ENCODE assay signal across 8 cellular contexts in genomic region chr7:155205368-155206285, GRCh38.
A peak's percentile ranks its signal among the peaks of the same experiment; 100 is the strongest.
DNase-seq lines count a peak whose midpoint lies in the region; ATAC-seq and TF ChIP-seq lines count a peak whose summit lies in the region.

No MANE protein-coding gene starts in this region.

- H3K27me3 ChIP-seq in adipocyte (replicated peaks; ENCODE audit: control insufficient read depth, insufficient read depth, low read length): no peaks in the 10 kb centered on the region
- H3K27me3 ChIP-seq in skeletal muscle tissue (ENCODE audit: control insufficient read depth in 3 of 3, insufficient read depth in 3 of 3, low read length in 3 of 3): peaks cover 0 to 13% (median 0%) of the 10 kb centered on the region in 3 donors

- H3K4me3 Mint-ChIP-seq in CD14-positive monocyte: peak overlapping the region; percentile 74 to 94

- peaks cover 18% of the 10 kb centered on the region for H3K4me1 ChIP-seq in adipocyte (ENCODE audit: control insufficient read depth, insufficient read depth, low read length)
- H3K4me1 ChIP-seq in skeletal muscle tissue (ENCODE audit: control insufficient read depth in 3 of 3, insufficient read depth in 3 of 3, low read length in 3 of 3): peaks cover 5 to 10% (median 7%) of the 10 kb centered on the region in 3 donors

- intact Hi-C loops in CD14-positive monocyte (cut with micrococcal nuclease): loop anchor here (1.0 to 10.0 kb wide), 6 partner anchors 77 to 278 kb away; partner anchors contain the start of genes INSIG1 (in 1 of the 2) and PAXIP1 (in 1 of the 2)

- no peaks in the 10 kb centered on the region for H3K9me3 ChIP-seq in adipocyte (ENCODE audit: control insufficient read depth, low read length)
- H3K9me3 ChIP-seq in skeletal muscle tissue (ENCODE audit: control insufficient read depth in 3 of 3, low read length in 3 of 3): peaks cover 0 to 2% (median 0%) of the 10 kb centered on the region in 3 donors

- H3K4me3 ChIP-seq in adipocyte (ENCODE audit: low read length) (peak overlapping the region; percentile 85), skeletal muscle tissue (ENCODE audit: low read length in 3 of 3) (peak overlapping the region; percentile 67 to 85 (median 76))

- peaks cover 2 to 10% (median 5%) of the 10 kb centered on the region in 7 donors for H3K9me3 Mint-ChIP-seq in CD14-positive monocyte

- H3K36me3 ChIP-seq in adipocyte (ENCODE audit: control insufficient read depth, insufficient read depth, low read length, severe bottlenecking) (no peaks in the 10 kb centered on the region), skeletal muscle tissue (ENCODE audit: control insufficient read depth in 3 of 3, insufficient read depth in 3 of 3, low read length in 3 of 3) (no peaks in the 10 kb centered on the region)

- peaks cover 22% of the 10 kb centered on the region for H3K4me1 Mint-ChIP-seq in CD14-positive monocyte

- no peak for TF ChIP-seq CTCF in CD14-positive monocyte (IDR thresholded peaks at IDR 0.05)

- peak overlapping the region; percentile 100 for H3K27ac Mint-ChIP-seq in CD14-positive monocyte

- H3K9ac ChIP-seq in adipocyte (ENCODE audit: low read length) (peak overlapping the region; percentile 91), skeletal muscle tissue (ENCODE audit: low read depth in 1 of 3, low read length in 3 of 3) (peak overlapping the region; percentile 42 to 89 (median 75))

- ATAC-seq in GM19452 (IDR thresholded peaks at IDR 0.05; ENCODE audit: unreplicated experiment) (peak; percentile 85), HG03521 (IDR thresholded peaks at IDR 0.05; ENCODE audit: unreplicated experiment) (peak; percentile 91)

- no peaks in the 10 kb centered on the region for H3K36me3 Mint-ChIP-seq in CD14-positive monocyte

- H3K27me3 Mint-ChIP-seq in CD14-positive monocyte (ENCODE audit: low read depth in 3 of 3): peaks cover 0 to 9% (median 0%) of the 10 kb centered on the region in 3 donors

- peak overlapping the region; percentile 93 for H3K27ac ChIP-seq in skeletal muscle tissue (ENCODE audit: low read depth, low read length)

- peak; percentile 97 for DNase-seq in CD14-positive monocyte (ENCODE audit: low spot score)
- DNase-seq in SW 1271 (lab: John Stamatoyannopoulos, UW): peak; percentile 93 to 100
- DNase-seq in adipocyte (ENCODE audit: low read depth): peak; percentile 75
- DNase-seq in hepatic stellate cell (ENCODE audit: low spot score): peak; percentile 91
- no peak for DNase-seq in NCI-H748 treated with DMSO at 0.1 percent for 48 hours (lab: John Stamatoyannopoulos, UW)
